Comparison of ENCODE assay signal across 19 cellular contexts in genomic region chr15:82176528-82176927, GRCh38.
DNase-seq lines count a peak whose midpoint lies in the region; ATAC-seq and TF ChIP-seq lines count a peak whose summit lies in the region.
"Had no signal": no experiment of that assay in that cellular context is flagged by ENCODE, and none has a peak within 500 bp of the region (broad histone marks: within the 10 kb centered on the region; RNA-seq: fewer than 3 reads in every experiment).

No MANE protein-coding gene starts in this region.

- peaks cover 27% of the 10 kb centered on the region for H3F3A ChIP-seq in SK-N-SH (replicated peaks; ENCODE audit: insufficient read depth)

- CTCF ChIA-PET in SK-N-SH (lab: Yijun Ruan, JAX), result interaction anchor here (0.9 to 1.8 kb wide), 3 partner anchors 15 to 134 kb away, joined by 3 to 7 read pairs (median 5); no protein-coding TSS in a partner anchor

- no peaks in the 10 kb centered on the region for H3K27me3 ChIP-seq in SK-N-SH (ENCODE audit: insufficient read depth)
- no peaks in the 10 kb centered on the region for H3K27me3 ChIP-seq in brain microvascular endothelial cell (replicated peaks)
- H3K27me3 ChIP-seq in foreskin keratinocyte, result no peaks in the 10 kb centered on the region

- H3K4me2 ChIP-seq in SK-N-SH, result no peak overlapping the region
- H3K4me2 ChIP-seq: PC-9 had no signal

- no peaks in the 10 kb centered on the region for H3K9me2 ChIP-seq in SK-N-SH

- no peak overlapping the region for H2AFZ ChIP-seq in SK-N-SH (ENCODE audit: low read depth)
- H2AFZ ChIP-seq: PC-9 had no signal

- no peaks in the 10 kb centered on the region for H3K36me3 ChIP-seq in SK-N-SH (replicated peaks in 1 of 2; ENCODE audit: control insufficient read depth in 1 of 2, insufficient read depth in 2 of 2, low read length in 1 of 2)
- no peaks in the 10 kb centered on the region for H3K36me3 ChIP-seq in brain microvascular endothelial cell (replicated peaks)

- no peaks in the 10 kb centered on the region for H4K20me1 ChIP-seq in SK-N-SH (ENCODE audit: insufficient read depth)

- in situ Hi-C loops in brain microvascular endothelial cell (cut with HindIII; ENCODE audit: low pct_ligation_motif_present, low sequenced_read_pairs), result no loop called here

- DNase-seq in SK-N-SH, result no peak
- DNase-seq in brain microvascular endothelial cell, result no peak
- peak in 1 of 2 donors; percentile 18 for DNase-seq in foreskin keratinocyte
- no peak for DNase-seq in SK-N-DZ (ENCODE audit: low spot score)
- DNase-seq in midbrain (lab: John Stamatoyannopoulos, UW), result no peak
- DNase-seq in hippocampal formation (lab: John Stamatoyannopoulos, UW), result no peak
- DNase-seq in GOT3 (lab: John Stamatoyannopoulos, UW), result no peak
- DNase-seq: CD4-positive, CD25-positive, alpha-beta regulatory T cell; COR-L47; DMS 273 treated with DMSO at 0.1 percent for 48 hours; DND-41; NCI-H1105 treated with DMSO at 0.1 percent for 48 hours; NCI-H1694; NCI-H2081 treated with DMSO at 0.1 percent for 48 hours; NCI-H748 treated with DMSO at 0.1 percent for 48 hours; PC-9 had no signal

- POLR2A ChIA-PET in SK-N-SH (lab: Yijun Ruan, JAX), result no interaction called here

- H3K9ac ChIP-seq in SK-N-SH, result no peak overlapping the region

- H3K79me2 ChIP-seq in SK-N-SH (ENCODE audit: insufficient read depth), result peaks cover 36% of the 10 kb centered on the region; the same call in 1 of the 2 replicates

- 95% methylated on average over 2 of the region's 2 CpGs for WGBS in SK-N-SH (ENCODE audit: low lambda C conversion rate)

- no peak for TF ChIP-seq EP300 in SK-N-SH (IDR thresholded peaks at IDR 0.05; ENCODE audit: borderline replicate concordance in 1 of 2, low read depth in 1 of 2, low read length in 1 of 2)

- peak overlapping the region in 1 of 2 experiments; percentile 92; a peak in 2 of 4 replicates for H3K27ac ChIP-seq in SK-N-SH (ENCODE audit: low read depth in 2 of 2, low read length in 1 of 2)
- H3K27ac ChIP-seq in brain microvascular endothelial cell, result peak overlapping the region; percentile 96
- no peak overlapping the region for H3K27ac ChIP-seq in foreskin keratinocyte
- H3K27ac ChIP-seq: 22Rv1, PC-9 had no signal

- no peak for TF ChIP-seq RAD21 in SK-N-SH (IDR thresholded peaks at IDR 0.05; ENCODE audit: low read length)

- no peaks in the 10 kb centered on the region for H3K9me3 ChIP-seq in SK-N-SH

- H3K4me3 ChIP-seq in SK-N-SH (ENCODE audit: low read depth in 2 of 2, low read length in 1 of 2) (no peak overlapping the region), brain microvascular endothelial cell (ENCODE audit: low read depth, low read length) (no peak overlapping the region)
- H3K4me3 ChIP-seq: PC-9 had no signal

- TF ChIP-seq CTCF in SK-N-SH (IDR thresholded peaks at IDR 0.05) (peak; percentile 16; the same call in 1 of the 2 replicates), brain microvascular endothelial cell (IDR thresholded peaks at IDR 0.05; ENCODE audit: low read depth, low read length, missing control alignments) (no peak), foreskin keratinocyte (conservative IDR thresholded peaks at IDR 0.05) (peak; percentile 22)

- no peak for ATAC-seq in SK-N-SH treated with all-trans-retinoic acid at 6 μM for 48 hours
- ATAC-seq in foreskin keratinocyte, result peak; percentile 50
- ATAC-seq: HepG2 had no signal

- H3K4me1 ChIP-seq in SK-N-SH (ENCODE audit: control insufficient read depth in 1 of 2, insufficient read depth in 2 of 2, low read depth in 1 of 2, low read length in 1 of 2), result peaks cover 7 to 15% of the 10 kb centered on the region in 2 experiments
- peaks cover 12% of the 10 kb centered on the region for H3K4me1 ChIP-seq in foreskin keratinocyte

TF ChIP-seq in SK-N-SH, 30 proteins besides CTCF, POLR2A, EP300 and RAD21 (continues in another document):
- no peak for TF ChIP-seq FOSL2 (IDR thresholded peaks at IDR 0.05; ENCODE audit: borderline replicate concordance, low read depth)
- TF ChIP-seq USF2 (IDR thresholded peaks at IDR 0.05; ENCODE audit: borderline replicate concordance, low read depth, low read length), result no peak
- no peak for TF ChIP-seq EZH2phosphoT487 (IDR thresholded peaks at IDR 0.05; ENCODE audit: borderline replicate concordance, low read depth)
- TF ChIP-seq NRF1 (IDR thresholded peaks at IDR 0.05; ENCODE audit: low read depth, low read length), result no peak
- no peak for TF ChIP-seq MXI1 (IDR thresholded peaks at IDR 0.05; ENCODE audit: low read depth, low read length)
- no peak for TF ChIP-seq ZBTB33 (IDR thresholded peaks at IDR 0.05; ENCODE audit: borderline replicate concordance, low read depth)
- no peak for TF ChIP-seq ELF1 (IDR thresholded peaks at IDR 0.05)
- TF ChIP-seq IRF3 (IDR thresholded peaks at IDR 0.05; ENCODE audit: low read depth, low read length), result no peak

TF ChIP-seq in SK-N-SH treated with all-trans-retinoic acid at 6 μM for 48 hours, 23 proteins besides CTCF, POLR2A, EP300 and RAD21:
- TF ChIP-seq CSRNP3 (CRISPR knock-in tag; IDR thresholded peaks at IDR 0.05) (no peak), ESRRG (CRISPR knock-in tag; IDR thresholded peaks at IDR 0.05) (no peak), ZFP30 (CRISPR knock-in tag; IDR thresholded peaks at IDR 0.05) (no peak)
